ENCODE assay signal across 9 cellular contexts in the genomic region with DNA sequence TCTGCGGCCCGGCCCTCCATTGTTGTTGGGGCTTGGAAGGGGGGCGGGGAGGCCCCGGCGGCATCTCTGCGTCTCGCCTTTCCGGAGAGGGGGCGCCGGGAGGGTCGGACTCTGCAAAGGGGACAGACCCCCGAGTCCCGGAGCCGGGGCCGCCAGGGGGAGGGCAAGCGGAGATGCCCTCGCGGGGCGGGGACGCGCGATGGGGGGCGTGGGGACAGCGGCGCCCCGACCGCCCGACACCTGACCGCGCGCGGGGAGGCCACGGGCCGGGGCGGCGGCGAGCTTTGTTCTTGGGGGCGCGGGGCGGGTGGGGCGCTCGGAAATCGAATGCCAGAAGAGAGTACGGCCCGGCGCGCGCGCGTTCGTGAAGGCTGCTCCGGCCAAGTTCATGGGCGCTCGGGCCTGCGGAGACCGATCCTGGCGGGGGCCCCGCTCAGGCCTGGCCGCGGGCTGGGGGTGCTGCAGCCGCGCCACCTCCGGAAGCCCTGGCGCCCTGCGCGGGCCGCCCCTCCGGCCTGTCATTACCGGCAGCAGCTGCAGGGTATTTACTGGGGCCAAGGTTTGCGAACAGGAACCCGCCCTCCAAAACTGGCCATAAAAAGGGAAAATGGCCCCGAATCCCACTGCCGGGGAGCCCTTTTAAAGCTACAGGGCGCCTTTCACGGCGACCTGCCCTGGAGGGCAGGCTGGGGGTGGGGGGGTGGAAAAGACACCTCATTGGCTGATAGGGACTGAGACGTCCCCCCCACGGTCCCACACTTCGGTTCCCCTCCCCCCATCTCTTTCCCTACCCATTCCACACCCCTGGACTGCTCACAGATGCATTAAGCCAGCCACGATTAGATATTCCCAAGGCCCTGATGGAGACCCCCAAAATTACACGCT. TPM values are rescaled to one million over a fixed set of nuclear protein-coding genes. Genes with fewer than 3 reads are reported as not detected.
DNase-seq lines count a peak whose midpoint lies in the region; ATAC-seq and TF ChIP-seq lines count a peak whose summit lies in the region.
"Had no signal": no experiment of that assay in that cellular context is flagged by ENCODE, and none has a peak within 500 bp of the region (broad histone marks: within the 10 kb centered on the region; RNA-seq: fewer than 3 reads in every experiment).

No MANE protein-coding gene starts in this region.

- H3K36me3 Mint-ChIP-seq in HFFc6 (ENCODE audit: low read depth): no peaks in the 10 kb centered on the region

- H3K4me1 Mint-ChIP-seq in HFFc6 (ENCODE audit: low read depth): peaks cover 43% of the 10 kb centered on the region

- DNase-seq in HFFc6: no peak
- DNase-seq in body of pancreas: peak in 2 of 4 donors; percentile 46 to 48
- DNase-seq in lung microvascular endothelial cell (ENCODE audit: low read depth in 2 of 2): peak; percentile 31 to 34
- no peak for DNase-seq in uterus
- DNase-seq in globus pallidus (ENCODE audit: low spot score): no peak
- no peak for DNase-seq in DMS114 treated with DMSO at 0.1 percent for 48 hours (lab: John Stamatoyannopoulos, UW; ENCODE audit: unreplicated experiment)

- peaks cover 32 to 66% (median 59%) of the 10 kb centered on the region in 11 experiments for H3K27me3 ChIP-seq in BLaER1 treated with 17β-estradiol and CSF1 and Interleukin-3, amounts not matched to agents 10 nM and 100 nM
- H3K27me3 ChIP-seq in body of pancreas (no peaks in the 10 kb centered on the region), uterus (no peaks in the 10 kb centered on the region)

- H3K27me3 Mint-ChIP-seq in HFFc6 (ENCODE audit: insufficient read depth): no peaks in the 10 kb centered on the region; the same call in 1 of the 2 replicates

- no peak for TF ChIP-seq CTCF in HFFc6 (IDR thresholded peaks at IDR 0.05)
- no peak for TF ChIP-seq CTCF in body of pancreas (IDR thresholded peaks at IDR 0.05)
- no peak for TF ChIP-seq CTCF in uterus (IDR thresholded peaks at IDR 0.05)

- H3K9ac ChIP-seq in BLaER1 treated with 17β-estradiol and CSF1 and Interleukin-3, amounts not matched to agents 10 nM and 100 nM: peak overlapping the region; percentile 67 to 83 (median 75)

- WGBS in body of pancreas, 2 donors: 2 to 11% methylated on average over 6 to 46 of the region's 81 CpGs

- no peaks in the 10 kb centered on the region for H3K9me3 Mint-ChIP-seq in HFFc6

- peak in 2 of 3 donors; percentile 14 to 23 for TF ChIP-seq POLR2A in body of pancreas (IDR thresholded peaks at IDR 0.05)
- TF ChIP-seq POLR2A in uterus (IDR thresholded peaks at IDR 0.05): peak in 1 of 2 donors; percentile 27

- peaks cover 31 to 60% (median 40%) of the 10 kb centered on the region in 10 experiments for H3K4me1 ChIP-seq in BLaER1 treated with 17β-estradiol and CSF1 and Interleukin-3, amounts not matched to agents 10 nM and 100 nM
- H3K4me1 ChIP-seq in body of pancreas (peaks cover 27% of the 10 kb centered on the region), uterus (peaks cover 0 to 12% of the 10 kb centered on the region in 2 donors)

- H3K27ac ChIP-seq in BLaER1 treated with 17β-estradiol and CSF1 and Interleukin-3, amounts not matched to agents 10 nM and 100 nM: peak overlapping the region; percentile 41 to 69 (median 61); a peak in 19 of 22 replicates
- peak overlapping the region in 2 of 4 donors; percentile 4 to 56 for H3K27ac ChIP-seq in body of pancreas
- peak overlapping the region; percentile 60 to 73 for H3K27ac ChIP-seq in uterus
- H3K27ac ChIP-seq: neutrophil had no signal

- intact Hi-C loops in body of pancreas (cut with DNase I): loop anchor here (5.0 kb wide), 1 partner anchor 269 kb away; no protein-coding TSS in a partner anchor
- intact Hi-C loops in uterus (cut with DNase I; ENCODE audit: low total_unique reads): loop anchor here (10.0 kb wide), 1 partner anchor 271 kb away; no protein-coding TSS in a partner anchor

- no peaks in the 10 kb centered on the region; a peak in 1 of 22 replicates for H4K20me1 ChIP-seq in BLaER1 treated with 17β-estradiol and CSF1 and Interleukin-3, amounts not matched to agents 10 nM and 100 nM

- peak overlapping the region; percentile 90 to 99 (median 97) for H3K4me2 ChIP-seq in BLaER1 treated with 17β-estradiol and CSF1 and Interleukin-3, amounts not matched to agents 10 nM and 100 nM

- no peaks in the 10 kb centered on the region for H3K36me3 ChIP-seq in BLaER1 treated with 17β-estradiol and CSF1 and Interleukin-3, amounts not matched to agents 10 nM and 100 nM
- H3K36me3 ChIP-seq in body of pancreas (replicated peaks in 1 of 2; ENCODE audit: insufficient read depth in 1 of 2, low read depth in 2 of 2) (no peaks in the 10 kb centered on the region), uterus (no peaks in the 10 kb centered on the region)
- H3K36me3 ChIP-seq: neutrophil had no signal

- H3K9me3 ChIP-seq in BLaER1 treated with 17β-estradiol and CSF1 and Interleukin-3, amounts not matched to agents 10 nM and 100 nM (replicated peaks in 1 of 11): no peaks in the 10 kb centered on the region
- H3K9me3 ChIP-seq in body of pancreas: no peaks in the 10 kb centered on the region
- H3K9me3 ChIP-seq in uterus: no peaks in the 10 kb centered on the region
- H3K9me3 ChIP-seq: neutrophil had no signal

- peak overlapping the region; percentile 75 for H3K4me3 Mint-ChIP-seq in HFFc6

- no peak overlapping the region for H3K27ac Mint-ChIP-seq in HFFc6

- peak; percentile 10 for ATAC-seq in body of pancreas
- no peak for ATAC-seq in HG02884 (IDR thresholded peaks at IDR 0.05; ENCODE audit: unreplicated experiment)

- peak overlapping the region; percentile 62 to 77 (median 66) for H3K4me3 ChIP-seq in BLaER1 treated with 17β-estradiol and CSF1 and Interleukin-3, amounts not matched to agents 10 nM and 100 nM
- H3K4me3 ChIP-seq in body of pancreas: peak overlapping the region; percentile 0 to 24
- peak overlapping the region; percentile 37 to 64 for H3K4me3 ChIP-seq in uterus

RNA-seq across cellular contexts. Expression of gene NANOS3, which starts 11.1 kb away (rescaled TPM):
- 1 to 10 TPM in 5 of 6 experiments, under 1 TPM in 1; 0.91 to 1.7 (median 1.4) TPM for total RNA-seq in HFFc6 (2021; fragmentation: NEBNext Ultra II Directional; extraction: Animal tissue kit (Norgen Biotek cat#: 25700))
- total RNA-seq in body of pancreas (not detected), lung microvascular endothelial cell (0.40 TPM in 1 of 2 replicates, not detected in the other), uterus (1 to 10 TPM in 1 of 4 donors, not detected in 3; 1.2 TPM)

RNA-seq across cellular contexts. Expression of gene BRME1, which starts 40.1 kb away (rescaled TPM):
- total RNA-seq in HFFc6 (2021; fragmentation: NEBNext Ultra II Directional; extraction: Animal tissue kit (Norgen Biotek cat#: 25700)): under 1 TPM; 0.37 to 0.67 (median 0.55) TPM
- total RNA-seq in body of pancreas (1 to 10 TPM; 3.0 to 4.9 TPM), lung microvascular endothelial cell (under 0.01 and 0.20 TPM in 2 replicates), uterus (1 to 10 TPM in 3 of 4 donors, not detected in 1; 4.8 to 7.7 (median 5.8) TPM)

RNA-seq across cellular contexts. Expression of gene CC2D1A, which starts 40.2 kb away (rescaled TPM):
- total RNA-seq in HFFc6 (2021; fragmentation: NEBNext Ultra II Directional; extraction: Animal tissue kit (Norgen Biotek cat#: 25700)): 10 to 100 TPM; 22.9 to 28.3 (median 25.5) TPM
- total RNA-seq in body of pancreas: 10 to 100 TPM; 35.5 to 52.1 TPM
- 3.3 and 3.8 TPM in 2 replicates for total RNA-seq in lung microvascular endothelial cell
- 10 to 100 TPM in 2 of 4 donors, 1 to 10 TPM in 2; 3.2 to 44.4 (median 13.2) TPM for total RNA-seq in uterus

Comparison
In these comparisons a context has a peak if more than half of its experiments do, and no peak if none do; other contexts are left out.
1. H3K4me3 ChIP-seq: peak in every context shown above with its lines; median percentile 66 in BLaER1 treated with 17β-estradiol and CSF1 and Interleukin-3, amounts not matched to agents 10 nM and 100 nM; 50 in uterus; 12 in body of pancreas.
2. DNase-seq: peak in lung microvascular endothelial cell (2 of 2); none in HFFc6 (single experiment), uterus (0 of 2), globus pallidus (single experiment) and DMS114 treated with DMSO at 0.1 percent for 48 hours (single experiment).